15 cellular contexts compared by ENCODE assay signal in the genomic region with DNA sequence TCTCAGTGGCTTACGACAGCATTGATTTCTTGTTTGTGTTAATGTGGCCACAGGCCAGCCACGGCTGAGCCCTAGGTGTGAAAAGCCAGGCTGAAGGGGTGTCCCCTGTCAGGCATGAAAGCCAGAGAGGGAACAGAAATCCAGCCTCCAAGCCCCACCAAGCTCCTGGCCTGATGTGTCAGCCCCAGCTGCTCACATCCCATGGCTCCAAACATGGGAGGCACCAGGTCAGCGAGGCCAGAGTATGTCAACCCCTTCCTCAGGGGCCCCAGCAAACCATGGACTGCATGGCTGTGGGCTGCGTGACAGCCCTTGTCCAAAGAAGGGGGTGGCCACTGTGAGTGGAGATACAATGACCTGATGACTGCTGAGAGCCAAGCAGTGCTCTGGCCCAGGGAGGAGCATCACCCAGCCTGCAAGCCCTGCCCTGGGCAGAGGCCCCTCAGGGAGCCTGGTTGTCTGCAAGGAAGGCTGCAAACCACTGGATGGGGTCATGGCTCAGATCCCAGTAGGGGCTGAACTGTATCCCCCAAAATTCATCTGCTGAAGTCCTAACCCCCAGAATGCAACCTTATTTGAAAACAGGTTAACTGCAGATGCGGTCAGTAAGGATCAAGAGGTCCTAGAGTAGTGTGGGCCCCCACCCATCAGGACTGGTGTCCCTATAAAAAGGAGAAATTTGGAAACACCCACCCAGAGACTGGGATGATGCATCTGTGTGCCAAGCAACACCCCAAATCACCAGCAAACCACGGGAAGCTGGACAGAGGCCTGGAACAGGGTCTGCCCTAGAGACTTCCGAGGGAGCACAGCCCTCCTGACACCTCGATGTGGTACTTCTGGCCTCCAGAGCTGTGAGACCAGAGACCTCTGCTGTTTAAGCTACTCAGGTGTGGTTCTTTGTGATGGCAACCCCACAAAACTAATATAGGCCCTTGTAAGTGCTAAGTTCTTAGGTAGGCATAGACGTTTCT. TPM values are rescaled to one million over a fixed set of nuclear protein-coding genes. Genes with fewer than 3 reads are reported as not detected.
A peak's percentile ranks its signal among the peaks of the same experiment; 100 is the strongest.
DNase-seq lines count a peak whose midpoint lies in the region; ATAC-seq and TF ChIP-seq lines count a peak whose summit lies in the region.
"Had no signal": no experiment of that assay in that cellular context is flagged by ENCODE, and none has a peak within 500 bp of the region (broad histone marks: within the 10 kb centered on the region; RNA-seq: fewer than 3 reads in every experiment).

No MANE protein-coding gene starts in this region.

- H3K27ac ChIP-seq in CD4-positive, CD25-positive, alpha-beta regulatory T cell (ENCODE audit: insufficient read depth, low read length, poor library complexity, severe bottlenecking), result no peak overlapping the region
- no peak overlapping the region for H3K27ac ChIP-seq in CD8-positive, alpha-beta T cell (ENCODE audit: low read depth, low read length)
- H3K27ac ChIP-seq in endodermal cell (ENCODE audit: low read depth, low read length), result no peak overlapping the region

- intact Hi-C loops in CD8-positive, alpha-beta T cell (cut with DNase I, micrococcal nuclease), result no loop called here
- intact Hi-C loops in activated CD4-positive, alpha-beta memory T cell treated with anti-CD3 and anti-CD28 coated beads for 36 hours (cut with micrococcal nuclease), result no loop called here

- H3K4me1 Mint-ChIP-seq in CD4-positive, CD25-positive, alpha-beta regulatory T cell, result peaks cover 5 to 29% (median 13%) of the 10 kb centered on the region in 4 donors
- H3K4me1 Mint-ChIP-seq in CD8-positive, alpha-beta T cell (ENCODE audit: low read depth), result peaks cover 24% of the 10 kb centered on the region
- H3K4me1 Mint-ChIP-seq in endodermal cell (peaks cover 13% of the 10 kb centered on the region), osteocyte (ENCODE audit: unreplicated experiment) (no peaks in the 10 kb centered on the region)
- peaks cover 21% of the 10 kb centered on the region for H3K4me1 Mint-ChIP-seq in activated CD4-positive, alpha-beta memory T cell treated with anti-CD3 and anti-CD28 coated beads for 36 hours (ENCODE audit: low read depth)

- peaks cover 0 to 2% (median 0%) of the 10 kb centered on the region in 7 donors for H3K9me3 Mint-ChIP-seq in CD4-positive, CD25-positive, alpha-beta regulatory T cell
- no peaks in the 10 kb centered on the region for H3K9me3 Mint-ChIP-seq in CD8-positive, alpha-beta T cell
- H3K9me3 Mint-ChIP-seq in endodermal cell, result no peaks in the 10 kb centered on the region
- no peaks in the 10 kb centered on the region for H3K9me3 Mint-ChIP-seq in osteocyte (ENCODE audit: unreplicated experiment)
- H3K9me3 Mint-ChIP-seq in activated CD4-positive, alpha-beta memory T cell treated with anti-CD3 and anti-CD28 coated beads for 36 hours, result peaks cover 2% of the 10 kb centered on the region

- H3K36me3 ChIP-seq in CD4-positive, CD25-positive, alpha-beta regulatory T cell (ENCODE audit: control insufficient read depth, insufficient read depth, low read length), result no peaks in the 10 kb centered on the region
- no peaks in the 10 kb centered on the region for H3K36me3 ChIP-seq in CD8-positive, alpha-beta T cell (ENCODE audit: insufficient read depth, low read length)
- no peaks in the 10 kb centered on the region for H3K36me3 ChIP-seq in endodermal cell (ENCODE audit: control insufficient read depth, insufficient read depth, low read length)
- H3K36me3 ChIP-seq: HAP-1 had no signal

- CTCF ChIA-PET in CD8-positive, alpha-beta T cell (lab: Charles Lee), result no interaction called here
- CTCF ChIA-PET in activated CD4-positive, alpha-beta memory T cell treated with anti-CD3 and anti-CD28 coated beads for 36 hours (lab: Charles Lee), result interaction anchor here (1.0 to 2.8 kb wide), 2 partner anchors 75 to 76 kb away, joined by 3 to 17 read pairs; no protein-coding TSS in a partner anchor

- WGBS in endodermal cell (ENCODE audit: insufficient coverage in 1 of 2, insufficient read length in 1 of 2), 2 experiments, result 92 to 93% methylated on average over 3 to 9 of the region's 9 CpGs

- H3K4me1 ChIP-seq in CD4-positive, CD25-positive, alpha-beta regulatory T cell (ENCODE audit: control insufficient read depth, insufficient read depth, low read length, poor library complexity, severe bottlenecking), result peaks cover 24% of the 10 kb centered on the region
- H3K4me1 ChIP-seq in CD8-positive, alpha-beta T cell (ENCODE audit: insufficient read depth, low read length), result peaks cover 15% of the 10 kb centered on the region
- H3K4me1 ChIP-seq in endodermal cell (ENCODE audit: control insufficient read depth, insufficient read depth, low read length), result peaks cover 4% of the 10 kb centered on the region
- H3K4me1 ChIP-seq: HAP-1 had no signal

- H3K36me3 Mint-ChIP-seq in CD4-positive, CD25-positive, alpha-beta regulatory T cell, result no peaks in the 10 kb centered on the region
- peaks cover 11% of the 10 kb centered on the region for H3K36me3 Mint-ChIP-seq in CD8-positive, alpha-beta T cell
- H3K36me3 Mint-ChIP-seq in endodermal cell (ENCODE audit: low read depth), result no peaks in the 10 kb centered on the region
- no peaks in the 10 kb centered on the region for H3K36me3 Mint-ChIP-seq in osteocyte (ENCODE audit: unreplicated experiment)
- peaks cover 3% of the 10 kb centered on the region for H3K36me3 Mint-ChIP-seq in activated CD4-positive, alpha-beta memory T cell treated with anti-CD3 and anti-CD28 coated beads for 36 hours

- H3K9me3 ChIP-seq in CD4-positive, CD25-positive, alpha-beta regulatory T cell (ENCODE audit: control insufficient read depth in 2 of 2, low read length in 2 of 2), result no peaks in the 10 kb centered on the region
- no peaks in the 10 kb centered on the region for H3K9me3 ChIP-seq in CD8-positive, alpha-beta T cell (ENCODE audit: low read length)
- no peaks in the 10 kb centered on the region for H3K9me3 ChIP-seq in endodermal cell (ENCODE audit: control insufficient read depth, low read length)
- H3K9me3 ChIP-seq: HAP-1 had no signal

- POLR2A ChIA-PET in CD8-positive, alpha-beta T cell (lab: Charles Lee), result no interaction called here
- POLR2A ChIA-PET in activated CD4-positive, alpha-beta memory T cell treated with anti-CD3 and anti-CD28 coated beads for 36 hours (lab: Charles Lee), result no interaction called here

- H3K9ac ChIP-seq in endodermal cell (ENCODE audit: extremely low read depth, low read length, poor library complexity, severe bottlenecking), result no peak overlapping the region

- H3K27me3 ChIP-seq in CD4-positive, CD25-positive, alpha-beta regulatory T cell (ENCODE audit: control insufficient read depth, insufficient read depth, low read length), result peaks cover 2% of the 10 kb centered on the region
- H3K27me3 ChIP-seq in CD8-positive, alpha-beta T cell (ENCODE audit: insufficient read depth, low read length), result no peaks in the 10 kb centered on the region
- no peaks in the 10 kb centered on the region for H3K27me3 ChIP-seq in endodermal cell (ENCODE audit: control insufficient read depth, insufficient read depth, low read length, poor library complexity, severe bottlenecking)

- DNase-seq in CD4-positive, CD25-positive, alpha-beta regulatory T cell, result no peak
- DNase-seq in CD8-positive, alpha-beta T cell, result peak in 1 of 7 experiments; percentile 47
- peak; percentile 42 for DNase-seq in endodermal cell
- DNase-seq in osteocyte (ENCODE audit: extremely low spot score, unreplicated experiment), result peak; percentile 76
- DNase-seq in activated CD4-positive, alpha-beta memory T cell treated with anti-CD3 and anti-CD28 coated beads for 36 hours, result no peak
- DNase-seq: DMS153, NCI-H1436, NCI-H2081 treated with DMSO at 0.1 percent for 48 hours, NCI-H524, SHP77 had no signal

- H3K4me3 Mint-ChIP-seq in CD4-positive, CD25-positive, alpha-beta regulatory T cell, result peak overlapping the region in 2 of 4 donors; percentile 14 to 48
- no peak overlapping the region for H3K4me3 Mint-ChIP-seq in CD8-positive, alpha-beta T cell
- H3K4me3 Mint-ChIP-seq in endodermal cell (no peak overlapping the region), osteocyte (ENCODE audit: unreplicated experiment) (no peak overlapping the region)
- no peak overlapping the region for H3K4me3 Mint-ChIP-seq in activated CD4-positive, alpha-beta memory T cell treated with anti-CD3 and anti-CD28 coated beads for 36 hours
- H3K4me3 Mint-ChIP-seq: B cell had no signal

- H3K4me3 ChIP-seq in CD4-positive, CD25-positive, alpha-beta regulatory T cell (ENCODE audit: low read depth, low read length), result no peak overlapping the region
- no peak overlapping the region for H3K4me3 ChIP-seq in CD8-positive, alpha-beta T cell (ENCODE audit: low read depth, low read length)
- H3K4me3 ChIP-seq in endodermal cell (ENCODE audit: low read length), result no peak overlapping the region
- H3K4me3 ChIP-seq: HAP-1, K562 had no signal

- H3K27me3 Mint-ChIP-seq in CD4-positive, CD25-positive, alpha-beta regulatory T cell, result peaks cover 42% of the 10 kb centered on the region
- no peaks in the 10 kb centered on the region for H3K27me3 Mint-ChIP-seq in CD8-positive, alpha-beta T cell (ENCODE audit: low read depth)
- H3K27me3 Mint-ChIP-seq in endodermal cell (ENCODE audit: insufficient read depth) (peaks cover 1% of the 10 kb centered on the region), osteocyte (ENCODE audit: unreplicated experiment) (peaks cover 16% of the 10 kb centered on the region)
- H3K27me3 Mint-ChIP-seq in activated CD4-positive, alpha-beta memory T cell treated with anti-CD3 and anti-CD28 coated beads for 36 hours, result no peaks in the 10 kb centered on the region
- H3K27me3 Mint-ChIP-seq: B cell had no signal

- TF ChIP-seq CTCF in CD8-positive, alpha-beta T cell (IDR thresholded peaks at IDR 0.05), result no peak
- no peak for TF ChIP-seq CTCF in endodermal cell (conservative IDR thresholded peaks at IDR 0.05)
- no peak for TF ChIP-seq CTCF in osteocyte (IDR thresholded peaks at IDR 0.05)

- ATAC-seq in CD4-positive, CD25-positive, alpha-beta regulatory T cell (ENCODE audit: low read depth in 2 of 2), result no peak
- ATAC-seq in CD8-positive, alpha-beta T cell, result no peak
- ATAC-seq in HG03039 (IDR thresholded peaks at IDR 0.05; ENCODE audit: unreplicated experiment) (no peak), HG02884 (IDR thresholded peaks at IDR 0.05; ENCODE audit: unreplicated experiment) (no peak)
- ATAC-seq: K562 had no signal

- peak overlapping the region in 2 of 3 donors; percentile 20 to 31 for H3K27ac Mint-ChIP-seq in CD4-positive, CD25-positive, alpha-beta regulatory T cell
- peak overlapping the region; percentile 41 for H3K27ac Mint-ChIP-seq in CD8-positive, alpha-beta T cell
- H3K27ac Mint-ChIP-seq in endodermal cell, result no peak overlapping the region
- H3K27ac Mint-ChIP-seq in osteocyte (ENCODE audit: unreplicated experiment), result no peak overlapping the region
- no peak overlapping the region for H3K27ac Mint-ChIP-seq in activated CD4-positive, alpha-beta memory T cell treated with anti-CD3 and anti-CD28 coated beads for 36 hours

RNA-seq across cellular contexts. Expression of gene MX2, which starts 3.3 kb away (rescaled TPM):
- 119 TPM for total RNA-seq in CD4-positive, CD25-positive, alpha-beta regulatory T cell
- 10 to 100 TPM; 34.8 to 52.7 (median 44.0) TPM for polyA plus RNA-seq in CD4-positive, CD25-positive, alpha-beta regulatory T cell
- 10 to 100 TPM; 58.5 to 61.5 TPM for total RNA-seq in CD8-positive, alpha-beta T cell
- total RNA-seq in endodermal cell, result 10 to 100 TPM in 1 of 2 donors, 1 to 10 TPM in 1; 1.6 to 11.4 TPM
- polyA plus RNA-seq in endodermal cell (2013, experiment 1 of 2), result 0.50 TPM
- 0.33 TPM for polyA plus RNA-seq in endodermal cell (2013, experiment 2 of 2)
- not detected in 2 replicates for total RNA-seq in osteocyte
- 10 to 100 TPM; 25.3 to 26.9 TPM for total RNA-seq in activated CD4-positive, alpha-beta memory T cell treated with anti-CD3 and anti-CD28 coated beads for 36 hours

RNA-seq across cellular contexts. Expression of gene FAM3B, which starts 41.9 kb away (rescaled TPM):
- not detected for total RNA-seq in CD4-positive, CD25-positive, alpha-beta regulatory T cell
- polyA plus RNA-seq in CD4-positive, CD25-positive, alpha-beta regulatory T cell, result not detected
- not detected for total RNA-seq in CD8-positive, alpha-beta T cell
- total RNA-seq in endodermal cell, result 1 to 10 TPM; 2.1 to 3.1 TPM
- 0.32 TPM for polyA plus RNA-seq in endodermal cell (2013, experiment 1 of 2)
- 0.46 TPM for polyA plus RNA-seq in endodermal cell (2013, experiment 2 of 2)
- not detected in 2 replicates for total RNA-seq in osteocyte
- total RNA-seq in activated CD4-positive, alpha-beta memory T cell treated with anti-CD3 and anti-CD28 coated beads for 36 hours, result not detected
- total RNA-seq: B cell had no signal

Comparison
In these comparisons a context has a peak if more than half of its experiments do, and no peak if none do; other contexts are left out.
1. DNase-seq: peak in endodermal cell (single experiment) and osteocyte (single experiment); none in CD4-positive, CD25-positive, alpha-beta regulatory T cell (0 of 3) and activated CD4-positive, alpha-beta memory T cell treated with anti-CD3 and anti-CD28 coated beads for 36 hours (single experiment).
2. H3K27ac Mint-ChIP-seq: peak in CD4-positive, CD25-positive, alpha-beta regulatory T cell (2 of 3) and CD8-positive, alpha-beta T cell (single experiment); none in endodermal cell (single experiment), osteocyte (single experiment) and activated CD4-positive, alpha-beta memory T cell treated with anti-CD3 and anti-CD28 coated beads for 36 hours (single experiment).